Comparison of ENCODE assay signal across 32 cellular contexts in the genomic region with DNA sequence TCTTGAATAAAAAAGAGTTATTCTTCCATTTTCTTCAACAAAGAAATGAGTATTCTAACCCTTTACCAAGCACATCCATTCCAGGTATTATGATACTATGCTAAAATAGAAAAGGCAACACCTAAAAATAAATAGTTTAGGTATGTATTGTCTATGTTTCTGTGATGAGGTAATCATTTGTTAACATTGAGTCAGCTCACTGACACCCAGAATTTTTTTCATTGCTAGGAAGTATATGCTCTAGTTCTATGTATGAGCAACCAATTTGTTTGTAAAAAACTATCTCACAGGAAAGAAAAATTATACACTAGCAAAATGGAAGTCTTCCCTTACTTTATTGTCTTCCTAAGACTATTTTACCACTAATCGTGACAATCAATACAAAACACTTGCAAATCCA.
"Had no signal": no experiment of that assay in that cellular context is flagged by ENCODE, and none has a peak within 500 bp of the region (broad histone marks: within the 10 kb centered on the region; RNA-seq: fewer than 3 reads in every experiment).

No MANE protein-coding gene starts in this region.

- H3K27me3 ChIP-seq: SJSA1 had no signal

- H3K9me3 ChIP-seq: SJSA1, SK-N-SH had no signal

- H3K4me1 ChIP-seq: SJSA1 had no signal

- H3K4me3 Mint-ChIP-seq: activated CD4-positive, alpha-beta memory T cell treated with anti-CD3 and anti-CD28 coated beads for 36 hours; activated naive CD4-positive, alpha-beta T cell treated with anti-CD3 and anti-CD28 coated beads, Interleukin-2, amount 10 ng/mL, durations not matched to agents 7 days and 5 days; activated naive CD8-positive, alpha-beta T cell; activated naive CD8-positive, alpha-beta T cell treated with anti-CD3 and anti-CD28 coated beads, Interleukin-2, amount 50 U/mL, for 24 hours; activated T-cell treated with anti-CD3 and anti-CD28 coated beads, Interleukin-2, amount 50 U/mL, for 4 hours; activated T-helper 1 cell treated with anti-CD3 and anti-CD28 coated beads, Interleukin-12 subunit alpha, Interleukin-12 subunit beta, Interleukin-2, Interleukin-4 antibody, amounts not matched to agents 30 ng/mL and 10 ng/mL and 1 ng/mL, durations not matched to agents 14 hours and 24 hours and 36 hours; brain; T-helper 1 cell treated with Interleukin-12 subunit alpha and Interleukin-12 subunit beta and Interleukin-4 antibody, amounts not matched to agents 30 μg/mL and 1 μg/mL, for 36 hours; T-helper 2 cell treated with Interferon-gamma antibody and Interleukin-4, amounts not matched to agents 5 μg/mL and 100 μg/mL, for 36 hours; WTC11 had no signal

- H3K4me1 Mint-ChIP-seq: activated naive CD4-positive, alpha-beta T cell treated with anti-CD3 and anti-CD28 coated beads, Interleukin-2, amount 10 ng/mL, durations not matched to agents 7 days and 5 days; activated naive CD8-positive, alpha-beta T cell treated with anti-CD3 and anti-CD28 coated beads, Interleukin-2, amount 50 U/mL, for 24 hours; brain; WTC11 had no signal

- DNase-seq: activated CD4-positive, alpha-beta memory T cell treated with anti-CD3 and anti-CD28 coated beads for 36 hours; activated CD4-positive, alpha-beta T cell treated with anti-CD3 and anti-CD28 coated beads for 4 hours; activated CD4-positive, alpha-beta T cell treated with anti-CD3 and anti-CD28 coated beads, Interleukin-2, amount 50 U/mL, for 1 hour; activated CD8-positive, alpha-beta memory T cell treated with anti-CD3 and anti-CD28 coated beads, Interleukin-2, amount 50 U/mL, for 4 hours; activated naive CD4-positive, alpha-beta T cell treated with anti-CD3 and anti-CD28 coated beads, Interleukin-2, amount 10 ng/mL, durations not matched to agents 7 days and 5 days; activated naive CD8-positive, alpha-beta T cell treated with anti-CD3 and anti-CD28 coated beads, Interleukin-2, amount 50 U/mL, for 24 hours; activated T-cell treated with anti-CD3 and anti-CD28 coated beads for 4 hours; activated T-cell treated with anti-CD3 and anti-CD28 coated beads, Interleukin-2, amount 50 U/mL, for 4 hours; anterior cingulate cortex; central memory CD4-positive, alpha-beta T cell; MM.1S; MV-4-11; NCI-H1092; NCI-H1436 treated with DMSO at 0.1 percent for 48 hours; NCI-H1694 treated with DMSO at 0.1 percent for 48 hours; NCI-H2029; NCI-H2171; NCI-H510A; NCI-H526; NCI-H748 treated with DMSO at 0.1 percent for 48 hours; NK-92 treated with Interleukin-12 subunit alpha and Interleukin-12 subunit beta, amount 100 ng/mL, for 24 hours; SHP77 treated with DMSO at 0.1 percent for 48 hours; SK-N-SH had no signal

- H3K27ac ChIP-seq: KMS-11, SJSA1 had no signal

- H3K27me3 Mint-ChIP-seq: activated CD4-positive, alpha-beta memory T cell treated with anti-CD3 and anti-CD28 coated beads for 36 hours; activated naive CD4-positive, alpha-beta T cell treated with anti-CD3 and anti-CD28 coated beads, Interleukin-2, amount 10 ng/mL, durations not matched to agents 7 days and 5 days; activated naive CD8-positive, alpha-beta T cell; activated naive CD8-positive, alpha-beta T cell treated with anti-CD3 and anti-CD28 coated beads, Interleukin-2, amount 50 U/mL, for 24 hours; brain had no signal

- H3K36me3 ChIP-seq: SJSA1 had no signal

- H3K27ac Mint-ChIP-seq: activated CD4-positive, alpha-beta memory T cell treated with anti-CD3 and anti-CD28 coated beads for 36 hours; activated naive CD4-positive, alpha-beta T cell treated with anti-CD3 and anti-CD28 coated beads, Interleukin-2, amount 10 ng/mL, durations not matched to agents 7 days and 5 days; activated naive CD8-positive, alpha-beta T cell; activated naive CD8-positive, alpha-beta T cell treated with anti-CD3 and anti-CD28 coated beads, Interleukin-2, amount 50 U/mL, for 24 hours; activated T-helper 1 cell treated with anti-CD3 and anti-CD28 coated beads, Interleukin-12 subunit alpha, Interleukin-12 subunit beta, Interleukin-2, Interleukin-4 antibody, amounts not matched to agents 30 ng/mL and 10 ng/mL and 1 ng/mL, durations not matched to agents 14 hours and 24 hours and 36 hours; brain; T-helper 1 cell treated with Interleukin-12 subunit alpha and Interleukin-12 subunit beta and Interleukin-4 antibody, amounts not matched to agents 30 μg/mL and 1 μg/mL, for 36 hours; T-helper 2 cell treated with Interferon-gamma antibody and Interleukin-4, amounts not matched to agents 5 μg/mL and 100 μg/mL, for 36 hours; WTC11 had no signal

- H3K4me3 ChIP-seq: SJSA1 had no signal

- H3K36me3 Mint-ChIP-seq: activated CD4-positive, alpha-beta memory T cell treated with anti-CD3 and anti-CD28 coated beads for 36 hours; activated naive CD4-positive, alpha-beta T cell treated with anti-CD3 and anti-CD28 coated beads, Interleukin-2, amount 10 ng/mL, durations not matched to agents 7 days and 5 days; activated naive CD8-positive, alpha-beta T cell; brain had no signal

- ATAC-seq: activated CD4-positive, CD25-positive, alpha-beta regulatory T cell treated with anti-CD3 and anti-CD28 coated beads, Interleukin-2, amount 50 U/mL, for 24 hours; activated naive CD8-positive, alpha-beta T cell treated with anti-CD3 and anti-CD28 coated beads, Interleukin-2, amount 50 U/mL, for 24 hours; activated T-cell treated with anti-CD3 and anti-CD28 coated beads, Interleukin-2, amount 50 U/mL, for 4 hours; WTC11 had no signal
